In the genomic region with DNA sequence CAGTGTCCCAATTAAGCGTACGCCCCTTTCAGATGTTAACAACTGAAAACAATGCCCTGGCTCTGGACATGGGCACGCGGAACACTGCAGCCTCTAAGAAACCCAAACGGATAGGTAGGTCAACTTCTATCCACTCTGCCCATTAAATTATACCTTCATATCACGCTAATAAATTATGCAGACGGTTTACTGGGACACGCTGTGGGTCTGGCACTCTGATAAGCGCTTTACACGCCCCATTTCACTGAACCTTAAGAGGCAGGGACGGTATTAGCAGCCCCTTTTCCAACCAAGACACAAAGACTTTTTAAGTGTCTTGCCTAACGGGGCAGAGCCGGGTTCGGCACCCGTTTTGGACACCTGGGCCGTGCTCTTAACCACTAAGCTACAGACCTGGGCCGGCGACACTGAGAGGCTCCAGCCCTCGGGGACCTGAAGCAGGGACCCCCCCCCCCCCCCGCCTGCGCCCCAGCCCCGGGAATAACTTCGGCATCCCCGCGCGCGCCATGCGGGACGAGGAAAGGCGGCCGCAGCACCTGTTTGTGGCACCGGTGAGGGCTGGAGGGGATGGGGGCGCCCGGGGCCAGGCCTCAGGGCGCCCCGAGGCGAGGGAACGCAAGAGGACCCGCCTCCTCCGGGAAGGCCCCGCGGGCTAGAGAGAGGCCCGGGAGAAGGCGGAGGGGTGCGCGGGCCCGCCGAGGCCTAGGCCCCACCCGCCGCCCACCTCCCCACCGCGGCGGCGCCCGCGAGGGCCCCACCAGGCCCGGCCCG, we compare ENCODE assay signal across 8 cellular contexts. TPM values are rescaled to one million over a fixed set of nuclear protein-coding genes. Genes with fewer than 3 reads are reported as not detected.
DNase-seq lines count a peak whose midpoint lies in the region; ATAC-seq and TF ChIP-seq lines count a peak whose summit lies in the region.

No MANE protein-coding gene starts in this region.

- H3K27ac ChIP-seq in BLaER1 (peak overlapping the region; percentile 96), neutrophil (peak overlapping the region; percentile 98)

- peak overlapping the region; percentile 95 for H3K4me2 ChIP-seq in BLaER1

- no peak for TF ChIP-seq EP300 in Ishikawa (IDR thresholded peaks at IDR 0.05; ENCODE audit: borderline replicate concordance)

- POLR2A ChIA-PET in activated CD4-positive, alpha-beta memory T cell treated with anti-CD3 and anti-CD28 coated beads, Interleukin-2, amount 10 ng/mL, durations not matched to agents 7 days and 5 days (lab: Charles Lee) = interaction anchor here (0.8 to 3.3 kb wide), 10 partner anchors 8 to 141 kb away, joined by 3 to 29 read pairs (median 5); partner anchors contain the start of genes CSE1L, DDX27 and ZNFX1

- peaks cover 27% of the 10 kb centered on the region for H3K36me3 Mint-ChIP-seq in activated CD4-positive, alpha-beta memory T cell treated with anti-CD3 and anti-CD28 coated beads, Interleukin-2, amount 10 ng/mL, durations not matched to agents 7 days and 5 days (ENCODE audit: low read depth)

- CTCF ChIA-PET in activated CD4-positive, alpha-beta memory T cell treated with anti-CD3 and anti-CD28 coated beads, Interleukin-2, amount 10 ng/mL, durations not matched to agents 7 days and 5 days (lab: Charles Lee) = interaction anchor here (0.7 to 5.4 kb wide), 7 partner anchors 9 to 366 kb away, joined by 3 to 32 read pairs (median 3); partner anchors contain the start of gene DDX27

- peak overlapping the region; percentile 89 for H3K27ac Mint-ChIP-seq in activated CD4-positive, alpha-beta memory T cell treated with anti-CD3 and anti-CD28 coated beads, Interleukin-2, amount 10 ng/mL, durations not matched to agents 7 days and 5 days

- peak overlapping the region; percentile 97 for H3K4me3 ChIP-seq in BLaER1
- peak overlapping the region; percentile 75 to 77 for H3K4me3 ChIP-seq in neutrophil (ENCODE audit: low read depth in 1 of 2, low read length in 1 of 2)

- no peak for TF ChIP-seq RAD21 in Ishikawa (IDR thresholded peaks at IDR 0.05; ENCODE audit: low read depth)

- H3K4me1 ChIP-seq in BLaER1 = peaks cover 29% of the 10 kb centered on the region
- H3K4me1 ChIP-seq in neutrophil (ENCODE audit: control insufficient read depth in 1 of 2, insufficient read depth in 1 of 2, low read depth in 1 of 2, low read length in 1 of 2) = peaks cover 20 to 23% of the 10 kb centered on the region in 2 experiments

- ATAC-seq in GM19438 (IDR thresholded peaks at IDR 0.05; ENCODE audit: low read depth, unreplicated experiment) (peak; percentile 13), esophagus mucosa (peak; percentile 58)

- peaks cover 7% of the 10 kb centered on the region for H3K27me3 Mint-ChIP-seq in activated CD4-positive, alpha-beta memory T cell treated with anti-CD3 and anti-CD28 coated beads, Interleukin-2, amount 10 ng/mL, durations not matched to agents 7 days and 5 days

- no peak for DNase-seq in activated CD4-positive, alpha-beta memory T cell treated with anti-CD3 and anti-CD28 coated beads, Interleukin-2, amount 10 ng/mL, durations not matched to agents 7 days and 5 days
- DNase-seq in middle frontal gyrus (ENCODE audit: extremely low spot score, low spot score) (no peak), NCI-H774 (lab: John Stamatoyannopoulos, UW) (no peak)

- H3K36me3 ChIP-seq in BLaER1 (peaks cover 15% of the 10 kb centered on the region; the same call in 1 of the 2 replicates), neutrophil (no peaks in the 10 kb centered on the region)

- H3K4me3 Mint-ChIP-seq in activated CD4-positive, alpha-beta memory T cell treated with anti-CD3 and anti-CD28 coated beads, Interleukin-2, amount 10 ng/mL, durations not matched to agents 7 days and 5 days = peak overlapping the region; percentile 90

- H3K9me3 Mint-ChIP-seq in activated CD4-positive, alpha-beta memory T cell treated with anti-CD3 and anti-CD28 coated beads, Interleukin-2, amount 10 ng/mL, durations not matched to agents 7 days and 5 days = no peaks in the 10 kb centered on the region

- H4K20me1 ChIP-seq in BLaER1 = peaks cover 50% of the 10 kb centered on the region

- H3K9me3 ChIP-seq in BLaER1 = no peaks in the 10 kb centered on the region
- H3K9me3 ChIP-seq in neutrophil = no peaks in the 10 kb centered on the region

- peak overlapping the region; percentile 96 for H3K9ac ChIP-seq in BLaER1

- peaks cover 42% of the 10 kb centered on the region for H3K4me1 Mint-ChIP-seq in activated CD4-positive, alpha-beta memory T cell treated with anti-CD3 and anti-CD28 coated beads, Interleukin-2, amount 10 ng/mL, durations not matched to agents 7 days and 5 days

- TF ChIP-seq CTCF in neutrophil (IDR thresholded peaks at IDR 0.05) = no peak

- no peaks in the 10 kb centered on the region for H3K27me3 ChIP-seq in BLaER1
- no peaks in the 10 kb centered on the region for H3K27me3 ChIP-seq in neutrophil

TF ChIP-seq in Ishikawa, 13 proteins besides CTCF, POLR2A, EP300 and RAD21:
- TF ChIP-seq YY1 (IDR thresholded peaks at IDR 0.05; ENCODE audit: low read depth) (0 out of 2 replicates have a peak, but pooled peaks have one; percentile 1), TEAD4 (IDR thresholded peaks at IDR 0.05) (no peak)

RNA-seq across cellular contexts. Expression of gene STAU1, which starts 0.6 kb away (rescaled TPM):
- 10 to 100 TPM; 56.6 to 60.5 TPM for total RNA-seq in activated CD4-positive, alpha-beta memory T cell treated with anti-CD3 and anti-CD28 coated beads, Interleukin-2, amount 10 ng/mL, durations not matched to agents 7 days and 5 days
- 55.8 TPM for total RNA-seq in esophagus mucosa

RNA-seq across cellular contexts. Expression of gene DDX27, which starts 31.7 kb away (rescaled TPM):
- total RNA-seq in activated CD4-positive, alpha-beta memory T cell treated with anti-CD3 and anti-CD28 coated beads, Interleukin-2, amount 10 ng/mL, durations not matched to agents 7 days and 5 days = 10 to 100 TPM; 32.5 to 34.2 TPM
- total RNA-seq in esophagus mucosa = 24.7 TPM
